Comparison of ENCODE assay signal across 1 cellular context in the genomic region with DNA sequence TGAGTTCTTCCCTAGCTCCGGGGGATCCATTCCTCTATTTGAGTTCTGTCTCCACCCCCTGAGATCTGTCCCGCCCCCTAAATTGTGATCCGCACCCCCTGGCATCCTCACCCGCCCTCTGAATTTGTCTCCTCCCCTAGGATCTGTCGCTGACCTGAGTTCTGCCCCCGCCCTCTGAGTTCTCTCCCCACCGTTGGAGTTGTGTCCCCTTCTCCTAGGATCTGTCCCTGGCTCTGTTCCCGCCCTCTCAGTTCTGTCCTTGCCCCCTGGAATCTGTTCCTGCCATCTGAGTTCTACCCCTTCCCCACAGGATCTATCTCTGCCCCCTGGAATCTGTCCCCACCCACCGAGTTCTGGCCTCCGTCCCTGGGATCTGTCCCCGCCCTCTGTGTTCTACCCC.
TF ChIP-seq lines count a peak whose summit lies in the region.

No MANE protein-coding gene starts in this region.

TF ChIP-seq in SK-N-SH treated with all-trans-retinoic acid at 6 μM for 48 hours, 23 proteins besides CTCF, POLR2A, EP300 and RAD21 (continued from another document):
- TF ChIP-seq CSRNP3 (CRISPR knock-in tag; IDR thresholded peaks at IDR 0.05) (no peak), CREB5 (CRISPR knock-in tag; IDR thresholded peaks at IDR 0.05; ENCODE audit: low read depth) (no peak), GLIS3 (CRISPR knock-in tag; IDR thresholded peaks at IDR 0.05) (no peak)
TF ChIP-seq in SK-N-SH treated with all-trans-retinoic acid at 6 μM for 48 hours: peak in this region for 0.
